In genomic region chr9:96867282-96867814, GRCh38 we compare ENCODE assay signal across 1 cellular context.
TF ChIP-seq lines count a peak whose summit lies in the region.

No MANE protein-coding gene starts in this region.

TF ChIP-seq in HepG2, 621 proteins besides CTCF, POLR2A, EP300 and RAD21:
- TF ChIP-seq MAFF (IDR thresholded peaks at IDR 0.05; ENCODE audit: low read depth, low read length) (peak; percentile 93), ATF5 (CRISPR knock-in tag; IDR thresholded peaks at IDR 0.05; ENCODE audit: low read depth) (no peak), MAFK (conservative IDR thresholded peaks at IDR 0.05 in 1 of 2, IDR thresholded peaks at IDR 0.05 in 1 of 2; ENCODE audit: low read length in 2 of 2) (peak; percentile 94 to 95), E2F5 (CRISPR knock-in tag; conservative IDR thresholded peaks at IDR 0.05) (no peak), SMAD1 (CRISPR knock-in tag; IDR thresholded peaks at IDR 0.05; ENCODE audit: borderline replicate concordance, low read depth) (no peak), ZFP41 (CRISPR knock-in tag; IDR thresholded peaks at IDR 0.05; ENCODE audit: borderline replicate concordance) (no peak)
